Comparison of ENCODE assay signal across 33 cellular contexts in the genomic region with DNA sequence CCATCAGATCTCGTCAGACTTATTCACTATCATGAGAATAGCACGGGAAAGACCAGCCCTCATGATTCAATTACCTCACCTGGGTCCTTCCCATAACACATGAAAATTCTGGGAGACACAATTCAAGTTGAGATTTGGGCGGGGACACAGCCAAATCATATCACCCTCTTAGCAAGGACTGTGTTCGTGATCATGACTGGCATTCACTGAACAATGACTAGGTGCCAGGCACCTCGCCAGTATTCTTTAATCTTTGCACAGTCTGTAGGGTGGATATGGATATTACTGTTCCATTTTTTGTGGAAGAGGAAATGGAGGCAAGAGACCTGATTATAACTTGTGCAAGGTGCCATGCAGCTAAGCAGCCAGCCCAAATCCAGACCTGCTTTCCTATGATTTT.
DNase-seq lines count a peak whose midpoint lies in the region; ATAC-seq, FAIRE-seq and TF ChIP-seq lines count a peak whose summit lies in the region.
"Had no signal": no experiment of that assay in that cellular context is flagged by ENCODE, and none has a peak within 500 bp of the region (broad histone marks: within the 10 kb centered on the region; RNA-seq: fewer than 3 reads in every experiment).

No MANE protein-coding gene starts in this region.

- H3K4me2 ChIP-seq in HepG2 (ENCODE audit: low read depth, low read length) (no peak overlapping the region), mesenchymal stem cell (ENCODE audit: low read length, poor library complexity, severe bottlenecking) (no peak overlapping the region)

- peak overlapping the region in 1 of 2 experiments; percentile 67 for H3K4ac ChIP-seq in mesenchymal stem cell (ENCODE audit: low read depth in 1 of 2, low read length in 2 of 2)

- FAIRE-seq in HepG2 (lab: Jason Lieb, UNC), result no peak
- FAIRE-seq: GM12892, RCC 7860, urothelium cell line had no signal

- H3K27me3 ChIP-seq in HepG2 (ENCODE audit: control insufficient read depth in 1 of 2, insufficient read depth in 2 of 2, low read length in 2 of 2) (no peaks in the 10 kb centered on the region), right lobe of liver (no peaks in the 10 kb centered on the region), mesenchymal stem cell (ENCODE audit: control insufficient read depth in 1 of 2, insufficient read depth in 1 of 2, low read length in 2 of 2) (no peaks in the 10 kb centered on the region)
- H3K27me3 ChIP-seq: breast epithelium had no signal

- no peak for DNase-seq in HepG2 (ENCODE audit: low spot score)
- no peak for DNase-seq in right lobe of liver
- DNase-seq in WTC11 (ENCODE audit: low spot score), result no peak
- DNase-seq in mesenchymal stem cell, result no peak
- no peak for DNase-seq in NCI-H446 (lab: John Stamatoyannopoulos, UW)
- no peak for DNase-seq in SIG-M5 treated with dmso at 0.1 percent for 504 hours (lab: John Stamatoyannopoulos, UW; ENCODE audit: unreplicated experiment)
- no peak for DNase-seq in SHP77 treated with DMSO at 0.1 percent for 48 hours (lab: John Stamatoyannopoulos, UW)
- DNase-seq: activated CD4-positive, alpha-beta T cell treated with anti-CD3 and anti-CD28 coated beads, Interleukin-2, amount 50 U/mL, for 1 hour; activated CD4-positive, CD25-positive, alpha-beta regulatory T cell; activated effector memory CD4-positive, alpha-beta T cell treated with Interleukin-2 at 50 U/mL for 16 hours; activated naive CD8-positive, alpha-beta T cell treated with anti-CD3 and anti-CD28 coated beads for 36 hours; activated T-cell treated with anti-CD3 and anti-CD28 coated beads, Interleukin-2, amount 50 U/mL, for 1 hour; anterior cingulate cortex; CD8-positive, alpha-beta memory T cell; DMS153; erythroblast; H9; islet precursor cell; naive B cell; NCI-H1417; NCI-H2029 treated with DMSO at 0.1 percent for 48 hours; NCI-H69; psoas muscle; T-helper 1 cell had no signal

- WGBS in HepG2 (ENCODE audit: low lambda C conversion rate), result 98% methylated on average over 5 of the region's 5 CpGs
- WGBS in right lobe of liver (ENCODE audit: insufficient coverage, low coverage, low lambda C conversion rate, missing lambda C conversion rate), result 59% methylated on average over 5 of the region's 5 CpGs
- 78% methylated on average over 5 of the region's 5 CpGs for WGBS in mesenchymal stem cell

- H3K27me3 Mint-ChIP-seq in WTC11 (ENCODE audit: low read depth), result no peaks in the 10 kb centered on the region
- H3K27me3 Mint-ChIP-seq: activated naive CD8-positive, alpha-beta T cell treated with anti-CD3 and anti-CD28 coated beads for 36 hours; B cell; naive B cell; stimulated activated memory B cell treated with anti-CD40 and anti-IgM and Interleukin-4, amounts not matched to agents 10 μg/mL and 1 μg/mL and 100 μg/mL, for 72 hours had no signal

- no peak overlapping the region for H3K23ac ChIP-seq in mesenchymal stem cell (ENCODE audit: low read length in 2 of 2)

- TF ChIP-seq EP300 in HepG2 (IDR thresholded peaks at IDR 0.05; ENCODE audit: low read depth in 2 of 2, low read length in 2 of 2) (no peak), HepG2 (CRISPR knock-in tag; IDR thresholded peaks at IDR 0.05; ENCODE audit: borderline replicate concordance) (no peak)

- peaks cover 78% of the 10 kb centered on the region for H3K4me1 Mint-ChIP-seq in WTC11
- H3K4me1 Mint-ChIP-seq: B cell had no signal

- no peak overlapping the region for H3K4me3 Mint-ChIP-seq in WTC11
- H3K4me3 Mint-ChIP-seq: activated naive CD8-positive, alpha-beta T cell treated with anti-CD3 and anti-CD28 coated beads for 36 hours; B cell; CD8-positive, alpha-beta memory T cell; H9; stimulated activated memory B cell treated with anti-CD40 and anti-IgM and Interleukin-4, amounts not matched to agents 10 μg/mL and 1 μg/mL and 100 μg/mL, for 72 hours had no signal

- in situ Hi-C loops in HepG2 (cut with HindIII; ENCODE audit: extremely low pct_ligation_motif_present, low pct_unique_long_range_greater_than_20kb), result no loop called here

- no peaks in the 10 kb centered on the region; a peak in 3 of 5 replicates for H3K36me3 ChIP-seq in HepG2 (replicated peaks in 1 of 2; ENCODE audit: control insufficient read depth in 1 of 2, insufficient read depth in 2 of 2, low read length in 2 of 2)
- no peaks in the 10 kb centered on the region for H3K36me3 ChIP-seq in right lobe of liver
- no peaks in the 10 kb centered on the region for H3K36me3 ChIP-seq in mesenchymal stem cell (ENCODE audit: control insufficient read depth in 1 of 2, insufficient read depth in 2 of 2, low read depth in 1 of 2, low read length in 2 of 2)
- H3K36me3 ChIP-seq: breast epithelium had no signal

- H3K79me1 ChIP-seq in mesenchymal stem cell (replicated peaks; ENCODE audit: low read length, poor library complexity, severe bottlenecking), result peaks cover 22% of the 10 kb centered on the region

- H2AFZ ChIP-seq in HepG2 (ENCODE audit: low read length) (no peak overlapping the region), mesenchymal stem cell (ENCODE audit: low read depth, low read length) (no peak overlapping the region)

- H3K14ac ChIP-seq in mesenchymal stem cell (ENCODE audit: low read length in 2 of 2), result no peak overlapping the region

- no peak overlapping the region for H4K8ac ChIP-seq in mesenchymal stem cell (ENCODE audit: low read length)

- peaks cover 62% of the 10 kb centered on the region for H4K20me1 ChIP-seq in HepG2 (ENCODE audit: insufficient read depth, low read length)

- peak overlapping the region in 1 of 2 experiments; percentile 71 for H2BK12ac ChIP-seq in mesenchymal stem cell (ENCODE audit: low read length in 2 of 2)

- H3K9me3 Mint-ChIP-seq in WTC11, result no peaks in the 10 kb centered on the region
- H3K9me3 Mint-ChIP-seq: activated naive CD8-positive, alpha-beta T cell treated with anti-CD3 and anti-CD28 coated beads for 36 hours; H9; naive B cell; stimulated activated memory B cell treated with anti-CD40 and anti-IgM and Interleukin-4, amounts not matched to agents 10 μg/mL and 1 μg/mL and 100 μg/mL, for 72 hours had no signal

- H3K79me2 ChIP-seq in HepG2 (ENCODE audit: insufficient read depth, low read length), result peaks cover 96% of the 10 kb centered on the region

- CTCF ChIA-PET in HepG2 (lab: Yijun Ruan, JAX; ENCODE audit: low intra/inter-chr PET ratio, low total read pairs) (no interaction called here), WTC11 (lab: Charles Lee) (no interaction called here)

- no peak overlapping the region for H3K9ac ChIP-seq in HepG2 (ENCODE audit: insufficient read depth, low read depth, low read length)
- no peak overlapping the region for H3K9ac ChIP-seq in mesenchymal stem cell (ENCODE audit: low read length)

- BruUV-seq in HepG2 (replicated peaks; lab: Mats Ljungman, UMichigan), result no TSS peak

- TF ChIP-seq CTCF in HepG2 (CRISPR knock-in tag; IDR thresholded peaks at IDR 0.05), result no peak
- no peak for TF ChIP-seq CTCF in right lobe of liver (IDR thresholded peaks at IDR 0.05)
- no peak for TF ChIP-seq CTCF in WTC11 (IDR thresholded peaks at IDR 0.05)

- intact Hi-C loops in HepG2 (cut with micrococcal nuclease; ENCODE audit: unreplicated experiment), result loop anchor here (5.0 kb wide), 1 partner anchor 74 kb away; no protein-coding TSS in a partner anchor
- intact Hi-C loops in right lobe of liver (cut with DNase I), result no loop called here

- H3K4me3 ChIP-seq in HepG2 (replicated peaks in 1 of 3; ENCODE audit: insufficient read depth in 1 of 3, low read depth in 2 of 3, low read length in 3 of 3) (no peak overlapping the region), right lobe of liver (no peak overlapping the region), mesenchymal stem cell (ENCODE audit: insufficient read depth in 1 of 2, low read depth in 1 of 2, low read length in 2 of 2) (no peak overlapping the region)
- H3K4me3 ChIP-seq: breast epithelium, psoas muscle, SK-N-MC had no signal

- no peak for TF ChIP-seq RAD21 in HepG2 (CRISPR knock-in tag; IDR thresholded peaks at IDR 0.05)

- no peak overlapping the region for H4K91ac ChIP-seq in mesenchymal stem cell (ENCODE audit: low read length)

- H3K27ac ChIP-seq in HepG2 (ENCODE audit: extremely low read length, insufficient read depth, low read length) (no peak overlapping the region), right lobe of liver (no peak overlapping the region), mesenchymal stem cell (ENCODE audit: low read length, poor library complexity, severe bottlenecking) (peak overlapping the region; percentile 22)
- H3K27ac ChIP-seq: HL-60, psoas muscle, SK-N-MC had no signal

- H3K9me3 ChIP-seq in HepG2 (ENCODE audit: low read length), result no peaks in the 10 kb centered on the region
- no peaks in the 10 kb centered on the region for H3K9me3 ChIP-seq in right lobe of liver
- H3K9me3 ChIP-seq in mesenchymal stem cell (ENCODE audit: control insufficient read depth, low read length), result no peaks in the 10 kb centered on the region
- H3K9me3 ChIP-seq: breast epithelium, psoas muscle had no signal

- POLR2A ChIA-PET in HepG2 (lab: Yijun Ruan, JAX), result no interaction called here
- POLR2A ChIA-PET in WTC11 (lab: Charles Lee), result no interaction called here

- ATAC-seq in HepG2 (no peak), right lobe of liver (no peak), WTC11 (no peak), GM19455 (IDR thresholded peaks at IDR 0.05; ENCODE audit: unreplicated experiment) (no peak)
- ATAC-seq: psoas muscle; stimulated activated memory B cell treated with anti-CD40 and anti-IgM and Interleukin-4, amounts not matched to agents 10 μg/mL and 1 μg/mL and 100 μg/mL, for 72 hours had no signal

- no peak overlapping the region for H2BK120ac ChIP-seq in mesenchymal stem cell (ENCODE audit: low read depth, low read length)

- TF ChIP-seq POLR2A in HepG2 (IDR thresholded peaks at IDR 0.05; ENCODE audit: insufficient read depth in 1 of 2, low read depth in 2 of 2, low read length in 2 of 2), result no peak
- TF ChIP-seq POLR2A in right lobe of liver (IDR thresholded peaks at IDR 0.05), result no peak

- H3K27ac Mint-ChIP-seq in WTC11, result peak overlapping the region; percentile 68
- H3K27ac Mint-ChIP-seq: activated naive CD8-positive, alpha-beta T cell treated with anti-CD3 and anti-CD28 coated beads for 36 hours; B cell; H9; naive B cell; stimulated activated memory B cell treated with anti-CD40 and anti-IgM and Interleukin-4, amounts not matched to agents 10 μg/mL and 1 μg/mL and 100 μg/mL, for 72 hours had no signal

- no peak overlapping the region for H2BK15ac ChIP-seq in mesenchymal stem cell (ENCODE audit: low read depth, poor library complexity, severe bottlenecking)

- H3K4me1 ChIP-seq in HepG2 (ENCODE audit: insufficient read depth, low read length), result peaks cover 98% of the 10 kb centered on the region
- no peaks in the 10 kb centered on the region for H3K4me1 ChIP-seq in right lobe of liver
- peaks cover 28% of the 10 kb centered on the region for H3K4me1 ChIP-seq in mesenchymal stem cell (ENCODE audit: control insufficient read depth, insufficient read depth, low read depth, low read length)

- H2BK5ac ChIP-seq in mesenchymal stem cell (ENCODE audit: low read depth, low read length, poor library complexity, severe bottlenecking), result no peak overlapping the region

- H2AK5ac ChIP-seq in mesenchymal stem cell (ENCODE audit: low read length, severe bottlenecking), result peak overlapping the region; percentile 99

- peak overlapping the region in 1 of 2 experiments; percentile 64 for H3K18ac ChIP-seq in mesenchymal stem cell (ENCODE audit: low read depth in 1 of 2, low read length in 2 of 2)

- H3K36me3 Mint-ChIP-seq in WTC11, result peaks cover 7% of the 10 kb centered on the region; the same call in 1 of the 2 replicates
- H3K36me3 Mint-ChIP-seq: CD8-positive, alpha-beta memory T cell; naive B cell; stimulated activated memory B cell treated with anti-CD40 and anti-IgM and Interleukin-4, amounts not matched to agents 10 μg/mL and 1 μg/mL and 100 μg/mL, for 72 hours had no signal
